27 cellular contexts compared by ENCODE assay signal in genomic region chr3:140427786-140428185, GRCh38.
"Had no signal": no experiment of that assay in that cellular context is flagged by ENCODE, and none has a peak within 500 bp of the region (broad histone marks: within the 10 kb centered on the region; RNA-seq: fewer than 3 reads in every experiment).

No MANE protein-coding gene starts in this region.

- H3K4me1 ChIP-seq: left lung, lower lobe of right lung, parathyroid adenoma, psoas muscle, uterus had no signal

- H3K4me3 Mint-ChIP-seq: immature natural killer cell; naive thymus-derived CD4-positive, alpha-beta T cell; natural killer cell treated with Interleukin-12 subunit alpha and Interleukin-12 subunit beta and Interleukin-15 and Interleukin-18, amount 100 ng/mL, for 72 hours; stimulated activated effector memory CD8-positive, alpha-beta T cell treated with anti-CD3 and anti-CD28 coated beads, Interleukin-12 subunit alpha, Interleukin-12 subunit beta, amount 100 ng/mL, for 72 hours; stimulated activated naive CD8-positive, alpha-beta T cell treated with anti-CD3 and anti-CD28 coated beads, Interleukin-15, Interleukin-2, amounts not matched to agents 100 ng/mL and 50 ng/mL, for 24 hours; type B pancreatic cell had no signal

- H3K9ac ChIP-seq: parathyroid adenoma had no signal

- H3K36me3 Mint-ChIP-seq: naive thymus-derived CD4-positive, alpha-beta T cell; natural killer cell treated with Interleukin-12 subunit alpha and Interleukin-12 subunit beta and Interleukin-15 and Interleukin-18, amount 100 ng/mL, for 72 hours; type B pancreatic cell had no signal

- H2AFZ ChIP-seq: parathyroid adenoma had no signal

- H3K4me3 ChIP-seq: left lung, lower lobe of right lung, mucosa of descending colon, psoas muscle, skin epidermis, tibial nerve, uterus had no signal

- H3K27me3 ChIP-seq: left lung, tibial nerve, uterus had no signal

- ATAC-seq: left colon; left lung; lower lobe of right lung; mucosa of descending colon; naive thymus-derived CD4-positive, alpha-beta T cell; natural killer cell treated with Interleukin-12 subunit alpha and Interleukin-12 subunit beta and Interleukin-15 and Interleukin-18, amount 100 ng/mL, for 72 hours; psoas muscle; sciatic nerve; stimulated activated effector memory CD8-positive, alpha-beta T cell treated with anti-CD3 and anti-CD28 coated beads, Interleukin-12 subunit alpha, Interleukin-12 subunit beta, amount 100 ng/mL, for 72 hours had no signal

- H3K27ac ChIP-seq: left lung, lower lobe of right lung, parathyroid adenoma, psoas muscle, skin epidermis, tibial nerve, uterus had no signal

- H3K9me3 ChIP-seq: left lung, lower lobe of right lung, mucosa of descending colon, psoas muscle, tibial nerve, uterus had no signal

- FAIRE-seq: islet of Langerhans, kidney had no signal

- H3K4me1 Mint-ChIP-seq: naive thymus-derived CD4-positive, alpha-beta T cell; stimulated activated effector memory CD8-positive, alpha-beta T cell treated with anti-CD3 and anti-CD28 coated beads, Interleukin-12 subunit alpha, Interleukin-12 subunit beta, amount 100 ng/mL, for 72 hours had no signal

- H3K27ac Mint-ChIP-seq: immature natural killer cell; naive thymus-derived CD4-positive, alpha-beta T cell; natural killer cell treated with Interleukin-12 subunit alpha and Interleukin-12 subunit beta and Interleukin-15 and Interleukin-18, amount 100 ng/mL, for 72 hours; stimulated activated effector memory CD8-positive, alpha-beta T cell treated with anti-CD3 and anti-CD28 coated beads, Interleukin-12 subunit alpha, Interleukin-12 subunit beta, amount 100 ng/mL, for 72 hours; stimulated activated naive CD8-positive, alpha-beta T cell treated with anti-CD3 and anti-CD28 coated beads, Interleukin-15, Interleukin-2, amounts not matched to agents 100 ng/mL and 50 ng/mL, for 24 hours; type B pancreatic cell had no signal

- DNase-seq: hypothalamus; immature natural killer cell; kidney; left colon; left lung; lower lobe of right lung; mammary epithelial cell; midbrain; mucosa of descending colon; naive thymus-derived CD4-positive, alpha-beta T cell; nucleus accumbens; psoas muscle; stimulated activated CD4-positive, alpha-beta T cell treated with anti-CD3 and anti-CD28 coated beads, Interleukin-12 subunit alpha, Interleukin-12 subunit beta, amount 100 ng/mL, for 4 hours; stimulated activated CD4-positive, alpha-beta T cell treated with anti-CD3 and anti-CD28 coated beads, Interleukin-15, amount 100 ng/mL, for 24 hours; stimulated activated CD4-positive, alpha-beta T cell treated with anti-CD3 and anti-CD28 coated beads, Interleukin-4, amount 100 ng/mL, for 24 hours; stimulated activated naive CD4-positive, alpha-beta T cell; substantia nigra; uterus had no signal

- H3K9me3 Mint-ChIP-seq: immature natural killer cell; natural killer cell treated with Interleukin-12 subunit alpha and Interleukin-12 subunit beta and Interleukin-15 and Interleukin-18, amount 100 ng/mL, for 72 hours; stimulated activated effector memory CD8-positive, alpha-beta T cell treated with anti-CD3 and anti-CD28 coated beads, Interleukin-12 subunit alpha, Interleukin-12 subunit beta, amount 100 ng/mL, for 72 hours; stimulated activated naive CD8-positive, alpha-beta T cell treated with anti-CD3 and anti-CD28 coated beads, Interleukin-15, Interleukin-2, amounts not matched to agents 100 ng/mL and 50 ng/mL, for 24 hours; type B pancreatic cell had no signal

- H3K36me3 ChIP-seq: left lung, lower lobe of right lung, tibial nerve, uterus had no signal
